ENCODE assay signal across 20 cellular contexts in the genomic region with DNA sequence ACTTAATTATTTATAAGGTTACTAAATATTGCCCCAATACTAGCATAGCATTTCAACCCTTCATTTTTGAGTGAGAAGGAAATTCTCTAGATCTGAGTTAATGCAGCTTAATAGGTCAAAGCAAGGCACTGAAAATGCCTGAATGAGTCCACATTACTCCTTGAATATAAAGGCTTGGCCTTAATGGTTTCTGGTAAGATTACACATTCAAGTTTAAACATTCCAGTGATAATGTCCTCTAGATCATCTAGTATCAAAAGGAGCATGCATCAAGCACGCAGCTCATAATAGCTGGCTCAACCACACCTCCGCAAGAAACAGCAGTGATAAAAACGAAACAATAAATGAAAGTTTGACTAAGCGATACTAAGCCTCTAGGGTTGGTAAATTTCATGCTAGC.
"Had no signal": no experiment of that assay in that cellular context is flagged by ENCODE, and none has a peak within 500 bp of the region (broad histone marks: within the 10 kb centered on the region; RNA-seq: fewer than 3 reads in every experiment).

No MANE protein-coding gene starts in this region.

- H3K4me3 ChIP-seq: K562 had no signal

- ATAC-seq: K562 had no signal

- FAIRE-seq: HTR-8/SVneo, K562 had no signal

- DNase-seq: Kasumi-1; MM.1S; NCI-H1092 treated with DMSO at 0.1 percent for 48 hours; NCI-H1436; NCI-H187; NCI-H2029; NCI-H2081 treated with DMSO at 0.1 percent for 48 hours; NCI-H2171; NCI-H226; NCI-H446; NCI-H510A; NCI-H524 treated with DMSO at 0.1 percent for 48 hours; NCI-H69; NCI-H774; NK-92 treated with Interleukin-12 subunit alpha and Interleukin-12 subunit beta, amount 100 ng/mL, for 24 hours; OCI-M1; SHP77; SK-N-SH had no signal
